In genomic region chr11:65870307-65870658, GRCh38 we compare ENCODE assay signal across 17 cellular contexts. TPM values are rescaled to one million over a fixed set of nuclear protein-coding genes. Genes with fewer than 3 reads are reported as not detected.
DNase-seq lines count a peak whose midpoint lies in the region; ATAC-seq, FAIRE-seq and TF ChIP-seq lines count a peak whose summit lies in the region.
"Had no signal": no experiment of that assay in that cellular context is flagged by ENCODE, and none has a peak within 500 bp of the region (broad histone marks: within the 10 kb centered on the region; RNA-seq: fewer than 3 reads in every experiment).

No MANE protein-coding gene starts in this region.

- ATAC-seq in SK-N-SH treated with all-trans-retinoic acid at 6 μM for 48 hours (no peak), left cardiac atrium (no peak)

- H3K36me3 ChIP-seq in SK-N-SH (replicated peaks in 1 of 2; ENCODE audit: control insufficient read depth in 1 of 2, insufficient read depth in 2 of 2, low read length in 1 of 2) (peaks cover 45 to 54% of the 10 kb centered on the region in 2 experiments), rectal smooth muscle tissue (ENCODE audit: control insufficient read depth, insufficient read depth, low read length) (peaks cover 7% of the 10 kb centered on the region)

- no peaks in the 10 kb centered on the region for H3K27me3 ChIP-seq in SK-N-SH (ENCODE audit: insufficient read depth)
- H3K27me3 ChIP-seq in rectal smooth muscle tissue (ENCODE audit: control insufficient read depth, insufficient read depth, low read length) = no peaks in the 10 kb centered on the region
- H3K27me3 ChIP-seq: dorsolateral prefrontal cortex, SJSA1 had no signal

- WGBS in SK-N-SH (ENCODE audit: low lambda C conversion rate) = 89% methylated on average over 8 of the region's 11 CpGs

- POLR2A ChIA-PET in SK-N-SH (lab: Yijun Ruan, JAX) = interaction anchor here (0.6 to 4.8 kb wide), 4 partner anchors 11 to 139 kb away, joined by 3 to 59 read pairs (median 7); partner anchors contain the start of genes CCDC85B, CFL1 and MUS81

- H4K20me1 ChIP-seq in SK-N-SH (ENCODE audit: insufficient read depth) = no peaks in the 10 kb centered on the region; the same call in 1 of the 2 replicates

- TF ChIP-seq POLR2A in NB4 (IDR thresholded peaks at IDR 0.05; ENCODE audit: extremely low read depth, insufficient read length) = no peak

- DNase-seq in SK-N-SH = no peak
- no peak for DNase-seq in NB4 (ENCODE audit: low read depth)
- DNase-seq in left cardiac atrium = peak; percentile 27
- no peak for DNase-seq in RCC 7860 (ENCODE audit: low spot score)
- DNase-seq in NCI-H748 (lab: John Stamatoyannopoulos, UW; ENCODE audit: unreplicated experiment) = no peak
- DNase-seq in HPDE6-E6E7 (ENCODE audit: extremely low spot score) = no peak
- DNase-seq: activated CD4-positive, CD25-positive, alpha-beta regulatory T cell; DMS 273 treated with DMSO at 0.1 percent for 48 hours; dorsolateral prefrontal cortex; NCI-H82 had no signal

- no peak for TF ChIP-seq EP300 in SK-N-SH (IDR thresholded peaks at IDR 0.05; ENCODE audit: borderline replicate concordance in 1 of 2, low read depth in 1 of 2, low read length in 1 of 2)

- TF ChIP-seq RAD21 in SK-N-SH (IDR thresholded peaks at IDR 0.05; ENCODE audit: low read length) = no peak

- intact Hi-C loops in left cardiac atrium (cut with DNase I) = no loop called here

- H3K27ac ChIP-seq in SK-N-SH (ENCODE audit: low read depth in 2 of 2, low read length in 1 of 2) (peak overlapping the region; percentile 3 to 77; a peak in 2 of 4 replicates), rectal smooth muscle tissue (ENCODE audit: low read depth, low read length) (peak overlapping the region; percentile 24)
- H3K27ac ChIP-seq: SJSA1 had no signal

- H3K9ac ChIP-seq in SK-N-SH (no peak overlapping the region), rectal smooth muscle tissue (ENCODE audit: low read length) (no peak overlapping the region)

- no peaks in the 10 kb centered on the region for H3K9me2 ChIP-seq in SK-N-SH

- peaks cover 52% of the 10 kb centered on the region for H3F3A ChIP-seq in SK-N-SH (replicated peaks; ENCODE audit: insufficient read depth)

- no peaks in the 10 kb centered on the region for H3K9me3 ChIP-seq in SK-N-SH

- H3K4me1 ChIP-seq in SK-N-SH (ENCODE audit: control insufficient read depth in 1 of 2, insufficient read depth in 2 of 2, low read depth in 1 of 2, low read length in 1 of 2) = peaks cover 19 to 27% of the 10 kb centered on the region in 2 experiments; a peak in 3 of 4 replicates
- peaks cover 8% of the 10 kb centered on the region for H3K4me1 ChIP-seq in rectal smooth muscle tissue (ENCODE audit: control insufficient read depth, insufficient read depth, low read length)

- CTCF ChIA-PET in SK-N-SH (lab: Yijun Ruan, JAX) = interaction anchor here (0.9 to 18.4 kb wide), 6 partner anchors 9 to 159 kb away, joined by 3 to 374 read pairs (median 6); partner anchors contain the start of genes CCDC85B, CTSW, FIBP and KAT5

- no peak overlapping the region for H3K4me2 ChIP-seq in SK-N-SH

- H2AFZ ChIP-seq in SK-N-SH (ENCODE audit: low read depth) = no peak overlapping the region

- no peak overlapping the region for H3K4me3 ChIP-seq in SK-N-SH (ENCODE audit: low read depth in 2 of 2, low read length in 1 of 2)
- peak overlapping the region; percentile 25 for H3K4me3 ChIP-seq in NB4 (ENCODE audit: low read depth, low read length)
- no peak overlapping the region for H3K4me3 ChIP-seq in rectal smooth muscle tissue (ENCODE audit: low read length)
- H3K4me3 ChIP-seq: dorsolateral prefrontal cortex, skin epidermis had no signal

- TF ChIP-seq CTCF in SK-N-SH (IDR thresholded peaks at IDR 0.05) = no peak
- TF ChIP-seq CTCF in NB4 (IDR thresholded peaks at IDR 0.05; ENCODE audit: low read depth, low read length) = no peak

- FAIRE-seq in RCC 7860 (lab: Jason Lieb, UNC) = no peak
- FAIRE-seq: islet of Langerhans had no signal

- H3K79me2 ChIP-seq in SK-N-SH (ENCODE audit: insufficient read depth) = peaks cover 34% of the 10 kb centered on the region

TF ChIP-seq in SK-N-SH, 30 proteins besides CTCF, POLR2A, EP300 and RAD21:
- TF ChIP-seq RXRA (IDR thresholded peaks at IDR 0.05; ENCODE audit: borderline replicate concordance, low read depth) (no peak), POLR2AphosphoS5 (IDR thresholded peaks at IDR 0.05; ENCODE audit: low read depth, low read length) (0 out of 2 replicates have a peak, but pooled peaks have one; percentile 11)

TF ChIP-seq in SK-N-SH treated with all-trans-retinoic acid at 6 μM for 48 hours, 23 proteins besides CTCF, POLR2A, EP300 and RAD21 (continues in another document):
- TF ChIP-seq GLIS3 (CRISPR knock-in tag; IDR thresholded peaks at IDR 0.05) (no peak), ZFP30 (CRISPR knock-in tag; IDR thresholded peaks at IDR 0.05) (no peak), PPARA (CRISPR knock-in tag; IDR thresholded peaks at IDR 0.05; ENCODE audit: borderline replicate concordance) (no peak), TSHZ2 (CRISPR knock-in tag; IDR thresholded peaks at IDR 0.05) (no peak), CSRNP3 (CRISPR knock-in tag; IDR thresholded peaks at IDR 0.05) (no peak), ZFP3 (CRISPR knock-in tag; IDR thresholded peaks at IDR 0.05) (no peak), ESRRG (CRISPR knock-in tag; IDR thresholded peaks at IDR 0.05) (no peak), ZNF70 (CRISPR knock-in tag; IDR thresholded peaks at IDR 0.05) (no peak), TCF4 (CRISPR knock-in tag; IDR thresholded peaks at IDR 0.05; ENCODE audit: borderline replicate concordance) (no peak), BACH2 (CRISPR knock-in tag; IDR thresholded peaks at IDR 0.05; ENCODE audit: borderline replicate concordance) (no peak), TOX (CRISPR knock-in tag; IDR thresholded peaks at IDR 0.05; ENCODE audit: borderline replicate concordance) (no peak), ZNF565 (CRISPR knock-in tag; conservative IDR thresholded peaks at IDR 0.05; ENCODE audit: low read depth) (no peak)

RNA-seq across cellular contexts. Expression of gene EFEMP2, which starts 2.3 kb away (rescaled TPM):
- 194 and 203 TPM in 2 replicates for polyA plus RNA-seq in SK-N-SH (2012; rRNA removed)
- polyA plus RNA-seq in SK-N-SH (2012; cell fraction: cytosol; rRNA removed) = 81.0 and 118 TPM in 2 replicates
- 444 and 585 TPM in 2 replicates for polyA plus RNA-seq in SK-N-SH (2012; cell fraction: nucleus; rRNA removed)
- total RNA-seq in left cardiac atrium = 100 to 1,000 TPM in 1 of 2 donors, 10 to 100 TPM in 1; 98.0 to 103 TPM

RNA-seq across cellular contexts. Expression of gene CTSW, which starts 9.4 kb away (rescaled TPM):
- 0.49 and 0.68 TPM in 2 replicates for polyA plus RNA-seq in SK-N-SH (2012; rRNA removed)
- 0.22 and 0.29 TPM in 2 replicates for polyA plus RNA-seq in SK-N-SH (2012; cell fraction: cytosol; rRNA removed)
- polyA plus RNA-seq in SK-N-SH (2012; cell fraction: nucleus; rRNA removed) = 0.59 and 0.62 TPM in 2 replicates
- 1 to 10 TPM in 1 of 2 donors, under 1 TPM in 1; 0.99 to 2.7 TPM for total RNA-seq in left cardiac atrium
- total RNA-seq: myocyte, temporal lobe had no signal

RNA-seq across cellular contexts. Expression of gene MUS81, which starts 10.1 kb away (rescaled TPM):
- polyA plus RNA-seq in SK-N-SH (2012; rRNA removed) = 39.7 and 58.2 TPM in 2 replicates
- 20.4 and 26.8 TPM in 2 replicates for polyA plus RNA-seq in SK-N-SH (2012; cell fraction: cytosol; rRNA removed)
- polyA plus RNA-seq in SK-N-SH (2012; cell fraction: nucleus; rRNA removed) = 309 and 491 TPM in 2 replicates
- 10 to 100 TPM; 36.1 to 37.6 TPM for total RNA-seq in left cardiac atrium

RNA-seq across cellular contexts. Expression of gene CFL1, which starts 12.3 kb away (rescaled TPM):
- 2,761 and 4,252 TPM in 2 replicates for polyA plus RNA-seq in SK-N-SH (2012; rRNA removed)
- polyA plus RNA-seq in SK-N-SH (2012; cell fraction: cytosol; rRNA removed) = 2,515 and 2,544 TPM in 2 replicates
- 1,901 and 2,978 TPM in 2 replicates for polyA plus RNA-seq in SK-N-SH (2012; cell fraction: nucleus; rRNA removed)
- total RNA-seq in left cardiac atrium = 100 to 1,000 TPM; 439 to 554 TPM

RNA-seq across cellular contexts. Expression of gene FIBP, which starts 18.0 kb away (rescaled TPM):
- 159 and 190 TPM in 2 replicates for polyA plus RNA-seq in SK-N-SH (2012; rRNA removed)
- polyA plus RNA-seq in SK-N-SH (2012; cell fraction: cytosol; rRNA removed) = 120 and 135 TPM in 2 replicates
- 194 and 217 TPM in 2 replicates for polyA plus RNA-seq in SK-N-SH (2012; cell fraction: nucleus; rRNA removed)
- total RNA-seq in left cardiac atrium = 10 to 100 TPM; 37.8 to 44.3 TPM
